ENCODE assay signal across 9 cellular contexts in the genomic region with DNA sequence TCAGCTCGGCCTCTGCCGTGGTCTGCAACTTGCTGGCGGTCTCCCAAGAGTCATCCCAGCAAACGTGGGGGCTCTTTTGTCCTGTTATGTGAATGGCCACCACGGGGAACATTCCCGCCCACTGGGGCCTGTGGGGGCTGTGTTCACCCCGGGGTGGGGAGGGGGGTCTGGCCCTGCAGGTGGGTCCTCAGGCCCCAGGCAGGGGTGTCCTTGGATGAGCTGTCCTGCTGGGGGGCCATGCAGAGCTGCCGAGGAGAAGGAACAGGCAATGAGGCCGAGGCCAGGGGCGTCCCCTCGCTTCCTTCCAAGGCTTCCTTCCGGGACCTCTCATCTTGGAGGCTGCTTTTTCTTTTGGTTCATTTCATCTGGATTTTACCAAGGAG. TPM values are rescaled to one million over a fixed set of nuclear protein-coding genes. Genes with fewer than 3 reads are reported as not detected.
DNase-seq lines count a peak whose midpoint lies in the region; ATAC-seq, FAIRE-seq and TF ChIP-seq lines count a peak whose summit lies in the region.
"Had no signal": no experiment of that assay in that cellular context is flagged by ENCODE, and none has a peak within 500 bp of the region (broad histone marks: within the 10 kb centered on the region; RNA-seq: fewer than 3 reads in every experiment).

No MANE protein-coding gene starts in this region.

- no peak overlapping the region for H3K27ac Mint-ChIP-seq in GM23338
- no peak overlapping the region for H3K27ac Mint-ChIP-seq in activated T-helper 17 cell treated with anti-CD3 and anti-CD28 coated beads, Interleukin-2, amount 50 U/mL, for 72 hours
- H3K27ac Mint-ChIP-seq in activated CD4-positive, alpha-beta T cell treated with anti-CD3 and anti-CD28 coated beads, Interleukin-2, amount 10 ng/mL, durations not matched to agents 24 days and 14 days, result no peak overlapping the region
- H3K27ac Mint-ChIP-seq: activated CD4-positive, alpha-beta memory T cell treated with anti-CD3 and anti-CD28 coated beads, Interleukin-2, amount 10 ng/mL, durations not matched to agents 7 days and 5 days had no signal

- H3F3A ChIP-seq in GM23338 (replicated peaks; ENCODE audit: low read depth) (no peaks in the 10 kb centered on the region), smooth muscle cell (ENCODE audit: low read depth) (no peaks in the 10 kb centered on the region)

- peak overlapping the region; percentile 93 for H2AFZ ChIP-seq in GM23338
- no peak overlapping the region for H2AFZ ChIP-seq in hepatocyte
- no peak overlapping the region for H2AFZ ChIP-seq in smooth muscle cell (ENCODE audit: low read depth)

- no peak for TF ChIP-seq CTCF in GM23338 (conservative IDR thresholded peaks at IDR 0.05; ENCODE audit: low read depth in 2 of 2)
- TF ChIP-seq CTCF in hepatocyte (IDR thresholded peaks at IDR 0.05; ENCODE audit: poor library complexity), result no peak
- no peak for TF ChIP-seq CTCF in smooth muscle cell (IDR thresholded peaks at IDR 0.05; ENCODE audit: borderline replicate concordance, insufficient read depth, poor library complexity, severe bottlenecking)

- FAIRE-seq in GM12891 (lab: Jason Lieb, UNC), result no peak

- H3K9ac ChIP-seq in smooth muscle cell (ENCODE audit: low read depth), result no peak overlapping the region

- no peaks in the 10 kb centered on the region for H3K9me3 ChIP-seq in hepatocyte (ENCODE audit: low read depth)
- H3K9me3 ChIP-seq in smooth muscle cell (replicated peaks; ENCODE audit: low read depth), result no peaks in the 10 kb centered on the region

- H3K79me2 ChIP-seq in GM23338 (replicated peaks; ENCODE audit: insufficient read depth) (no peaks in the 10 kb centered on the region), hepatocyte (no peaks in the 10 kb centered on the region), smooth muscle cell (ENCODE audit: low read depth) (no peaks in the 10 kb centered on the region)

- no peaks in the 10 kb centered on the region for H3K36me3 ChIP-seq in GM23338 (ENCODE audit: insufficient read depth)
- H3K36me3 ChIP-seq in hepatocyte (replicated peaks; ENCODE audit: insufficient read depth, low read depth), result no peaks in the 10 kb centered on the region
- H3K36me3 ChIP-seq in smooth muscle cell (ENCODE audit: low read depth), result no peaks in the 10 kb centered on the region

- ATAC-seq in GM23338, result peak; percentile 24
- no peak for ATAC-seq in activated T-helper 17 cell treated with anti-CD3 and anti-CD28 coated beads, Interleukin-2, amount 50 U/mL, for 72 hours (replicated peaks)
- ATAC-seq in GM18520 (IDR thresholded peaks at IDR 0.05; ENCODE audit: unreplicated experiment), result no peak
- no peak for ATAC-seq in GM18502 (IDR thresholded peaks at IDR 0.05; ENCODE audit: poor library complexity, unreplicated experiment)

- no peak for TF ChIP-seq POLR2A in GM12891 (IDR thresholded peaks at IDR 0.05; ENCODE audit: low read depth, low read length)

- H3K9me2 ChIP-seq in GM23338 (ENCODE audit: insufficient read depth), result no peaks in the 10 kb centered on the region
- no peaks in the 10 kb centered on the region for H3K9me2 ChIP-seq in hepatocyte (replicated peaks; ENCODE audit: insufficient read depth)

- intact Hi-C loops in activated CD4-positive, alpha-beta T cell treated with anti-CD3 and anti-CD28 coated beads, Interleukin-2, amount 10 ng/mL, durations not matched to agents 24 days and 14 days (cut with micrococcal nuclease), result loop anchor here (1.0 to 10.0 kb wide), 7 partner anchors 31 to 1566 kb away; no protein-coding TSS in a partner anchor

- H4K20me1 ChIP-seq in GM23338 (replicated peaks; ENCODE audit: insufficient read depth) (no peaks in the 10 kb centered on the region), hepatocyte (ENCODE audit: insufficient read depth, poor library complexity, severe bottlenecking) (no peaks in the 10 kb centered on the region), smooth muscle cell (ENCODE audit: low read depth) (no peaks in the 10 kb centered on the region)

- H3K9me3 Mint-ChIP-seq in GM23338, result no peaks in the 10 kb centered on the region
- no peaks in the 10 kb centered on the region for H3K9me3 Mint-ChIP-seq in activated T-helper 17 cell treated with anti-CD3 and anti-CD28 coated beads, Interleukin-2, amount 50 U/mL, for 72 hours
- no peaks in the 10 kb centered on the region for H3K9me3 Mint-ChIP-seq in activated CD4-positive, alpha-beta T cell treated with anti-CD3 and anti-CD28 coated beads, Interleukin-2, amount 10 ng/mL, durations not matched to agents 24 days and 14 days
- H3K9me3 Mint-ChIP-seq: activated CD4-positive, alpha-beta memory T cell treated with anti-CD3 and anti-CD28 coated beads, Interleukin-2, amount 10 ng/mL, durations not matched to agents 7 days and 5 days had no signal

- no peaks in the 10 kb centered on the region for H3K4me1 ChIP-seq in GM23338 (ENCODE audit: insufficient read depth)
- H3K4me1 ChIP-seq in hepatocyte (ENCODE audit: insufficient read depth), result peaks cover 3% of the 10 kb centered on the region
- peaks cover 5% of the 10 kb centered on the region for H3K4me1 ChIP-seq in smooth muscle cell (ENCODE audit: low read depth)

- H3K27me3 ChIP-seq in GM23338 (ENCODE audit: insufficient read depth) (no peaks in the 10 kb centered on the region), hepatocyte (peaks cover 5% of the 10 kb centered on the region), smooth muscle cell (ENCODE audit: low read depth) (no peaks in the 10 kb centered on the region)

- no peak overlapping the region for H3K4me2 ChIP-seq in GM23338
- peak overlapping the region; percentile 76 for H3K4me2 ChIP-seq in hepatocyte
- peak overlapping the region; percentile 78 for H3K4me2 ChIP-seq in smooth muscle cell

- H3K27ac ChIP-seq in GM23338 (ENCODE audit: low read depth) (no peak overlapping the region), hepatocyte (no peak overlapping the region), smooth muscle cell (ENCODE audit: low read depth) (peak overlapping the region; percentile 70)

- H3K4me3 ChIP-seq in GM23338 (no peak overlapping the region), hepatocyte (no peak overlapping the region), smooth muscle cell (no peak overlapping the region)

- no peaks in the 10 kb centered on the region; the same call in 2 of the 3 replicates for H3K36me3 Mint-ChIP-seq in GM23338 (ENCODE audit: low read depth)
- H3K36me3 Mint-ChIP-seq in activated T-helper 17 cell treated with anti-CD3 and anti-CD28 coated beads, Interleukin-2, amount 50 U/mL, for 72 hours (ENCODE audit: low read depth), result no peaks in the 10 kb centered on the region
- peaks cover 1% of the 10 kb centered on the region for H3K36me3 Mint-ChIP-seq in activated CD4-positive, alpha-beta T cell treated with anti-CD3 and anti-CD28 coated beads, Interleukin-2, amount 10 ng/mL, durations not matched to agents 24 days and 14 days (ENCODE audit: low read depth)

- no peak for DNase-seq in GM23338 (ENCODE audit: low spot score)
- DNase-seq in hepatocyte (ENCODE audit: low spot score), result no peak
- DNase-seq in smooth muscle cell (lab: John Stamatoyannopoulos, UW; ENCODE audit: unreplicated experiment), result no peak
- DNase-seq in activated CD4-positive, alpha-beta T cell treated with anti-CD3 and anti-CD28 coated beads, Interleukin-2, amount 10 ng/mL, durations not matched to agents 24 days and 14 days, result no peak
- no peak for DNase-seq in GM12891 (ENCODE audit: insufficient read length, low spot score)

- no peak overlapping the region for H3K4me3 Mint-ChIP-seq in GM23338
- H3K4me3 Mint-ChIP-seq in activated T-helper 17 cell treated with anti-CD3 and anti-CD28 coated beads, Interleukin-2, amount 50 U/mL, for 72 hours, result peak overlapping the region; percentile 45
- no peak overlapping the region for H3K4me3 Mint-ChIP-seq in activated CD4-positive, alpha-beta T cell treated with anti-CD3 and anti-CD28 coated beads, Interleukin-2, amount 10 ng/mL, durations not matched to agents 24 days and 14 days

- H3K4me1 Mint-ChIP-seq in GM23338, result peaks cover 17% of the 10 kb centered on the region
- H3K4me1 Mint-ChIP-seq in activated T-helper 17 cell treated with anti-CD3 and anti-CD28 coated beads, Interleukin-2, amount 50 U/mL, for 72 hours, result peaks cover 3% of the 10 kb centered on the region
- peaks cover 17% of the 10 kb centered on the region for H3K4me1 Mint-ChIP-seq in activated CD4-positive, alpha-beta T cell treated with anti-CD3 and anti-CD28 coated beads, Interleukin-2, amount 10 ng/mL, durations not matched to agents 24 days and 14 days

- 76% methylated on average over 10 of the region's 12 CpGs for WGBS in hepatocyte (ENCODE audit: low lambda C conversion rate, missing lambda C conversion rate)
- 72% methylated on average over 12 of the region's 12 CpGs for WGBS in smooth muscle cell (ENCODE audit: low lambda C conversion rate)

- peaks cover 6% of the 10 kb centered on the region for H3K27me3 Mint-ChIP-seq in GM23338 (ENCODE audit: insufficient read depth, low read depth, poor library complexity)
- H3K27me3 Mint-ChIP-seq in activated T-helper 17 cell treated with anti-CD3 and anti-CD28 coated beads, Interleukin-2, amount 50 U/mL, for 72 hours, result peaks cover 46% of the 10 kb centered on the region
- peaks cover 84% of the 10 kb centered on the region for H3K27me3 Mint-ChIP-seq in activated CD4-positive, alpha-beta T cell treated with anti-CD3 and anti-CD28 coated beads, Interleukin-2, amount 10 ng/mL, durations not matched to agents 24 days and 14 days

TF ChIP-seq in GM23338, 12 proteins besides CTCF, POLR2A, EP300 and RAD21 (continues in another document):
- TF ChIP-seq JUNB (IDR thresholded peaks at IDR 0.05; ENCODE audit: unreplicated experiment) (no peak), NANOG (IDR thresholded peaks at IDR 0.05; ENCODE audit: borderline replicate concordance) (no peak)

TF ChIP-seq in GM12891, 5 proteins besides CTCF, POLR2A, EP300 and RAD21:
- TF ChIP-seq POU2F2 (IDR thresholded peaks at IDR 0.05; ENCODE audit: low read depth, low read length) (no peak), POLR2AphosphoS5 (IDR thresholded peaks at IDR 0.05; ENCODE audit: low read depth, low read length) (no peak), PAX5 (IDR thresholded peaks at IDR 0.05; ENCODE audit: insufficient read depth, low read length, severe bottlenecking) (no peak), SPI1 (IDR thresholded peaks at IDR 0.05; ENCODE audit: low read depth, low read length) (no peak), TAF1 (IDR thresholded peaks at IDR 0.05; ENCODE audit: low read depth, low read length) (no peak)

RNA-seq across cellular contexts. Expression of a gene that starts 24.4 kb away (rescaled TPM):
- 33.0 and 51.1 TPM in 2 replicates for total RNA-seq in GM23338 (2014; rRNA removed; shearing (Covaris generic))
- polyA plus RNA-seq in GM23338 (2016; fragmentation: Nextera tagmentation; extraction: Ambion mirVana), result 25.1 and 29.0 TPM in 2 replicates
- 100 to 1,000 TPM; 160 to 169 TPM for total RNA-seq in activated T-helper 17 cell treated with anti-CD3 and anti-CD28 coated beads, Interleukin-2, amount 50 U/mL, for 72 hours
- total RNA-seq in hepatocyte, result 45.9 and 61.2 TPM in 2 replicates
- 44.1 and 53.1 TPM in 2 replicates for polyA plus RNA-seq in hepatocyte
- 55.9 and 61.3 TPM in 2 replicates for total RNA-seq in smooth muscle cell
- polyA plus RNA-seq in smooth muscle cell, result 49.2 and 53.8 TPM in 2 replicates
- total RNA-seq in activated CD4-positive, alpha-beta T cell treated with anti-CD3 and anti-CD28 coated beads, Interleukin-2, amount 10 ng/mL, durations not matched to agents 24 days and 14 days, result 79.6 and 83.4 TPM in 2 replicates
- 43.0 TPM for polyA plus RNA-seq in GM12891 (2012; ENCODE audit: low read depth, missing spikeins)
